ENCODE assay signal across 2 cellular contexts in genomic region chr11:61141601-61142028, GRCh38.
TF ChIP-seq lines count a peak whose summit lies in the region.

No MANE protein-coding gene starts in this region.

TF ChIP-seq in GM23338, 12 proteins besides CTCF, POLR2A, EP300 and RAD21 (continued from another document):
- TF ChIP-seq ZNF462 (CRISPR knock-in tag; IDR thresholded peaks at IDR 0.05), result no peak
- TF ChIP-seq ZNF114 (CRISPR knock-in tag; IDR thresholded peaks at IDR 0.05), result no peak
- TF ChIP-seq EZH2phosphoT487 (IDR thresholded peaks at IDR 0.05; ENCODE audit: unreplicated experiment), result no peak
- TF ChIP-seq CREB1 (CRISPR knock-in tag; IDR thresholded peaks at IDR 0.05; ENCODE audit: low read depth), result no peak
- TF ChIP-seq JUNB (IDR thresholded peaks at IDR 0.05; ENCODE audit: unreplicated experiment), result no peak
- TF ChIP-seq POLR2AphosphoS5 (IDR thresholded peaks at IDR 0.05; ENCODE audit: low read depth), result no peak
- no peak for TF ChIP-seq REST (IDR thresholded peaks at IDR 0.05; ENCODE audit: unreplicated experiment)
- no peak for TF ChIP-seq EZH2 (IDR thresholded peaks at IDR 0.05; ENCODE audit: low read depth, unreplicated experiment)
- TF ChIP-seq STAT1 (IDR thresholded peaks at IDR 0.05; ENCODE audit: unreplicated experiment), result no peak
- TF ChIP-seq NANOG (IDR thresholded peaks at IDR 0.05; ENCODE audit: borderline replicate concordance), result no peak
- no peak for TF ChIP-seq ETS1 (IDR thresholded peaks at IDR 0.05)

TF ChIP-seq in WTC11, 78 proteins besides CTCF, POLR2A, EP300 and RAD21 (continued from another document):
- TF ChIP-seq, protein P1, sequence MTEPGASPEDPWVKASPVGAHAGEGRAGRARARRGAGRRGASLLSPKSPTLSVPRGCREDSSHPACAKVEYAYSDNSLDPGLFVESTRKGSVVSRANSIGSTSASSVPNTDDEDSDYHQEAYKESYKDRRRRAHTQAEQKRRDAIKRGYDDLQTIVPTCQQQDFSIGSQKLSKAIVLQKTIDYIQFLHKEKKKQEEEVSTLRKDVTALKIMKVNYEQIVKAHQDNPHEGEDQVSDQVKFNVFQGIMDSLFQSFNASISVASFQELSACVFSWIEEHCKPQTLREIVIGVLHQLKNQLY (CRISPR knock-in tag; IDR thresholded peaks at IDR 0.05), result no peak
- no peak for TF ChIP-seq E2F4 (CRISPR knock-in tag; IDR thresholded peaks at IDR 0.05; ENCODE audit: borderline replicate concordance, low read depth)
